Comparison of ENCODE assay signal across 9 cellular contexts in genomic region chr22:26590525-26590858, GRCh38. TPM values are rescaled to one million over a fixed set of nuclear protein-coding genes. Genes with fewer than 3 reads are reported as not detected.
DNase-seq lines count a peak whose midpoint lies in the region; ATAC-seq lines count a peak whose summit lies in the region.
"Had no signal": no experiment of that assay in that cellular context is flagged by ENCODE, and none has a peak within 500 bp of the region (broad histone marks: within the 10 kb centered on the region; RNA-seq: fewer than 3 reads in every experiment).

No MANE protein-coding gene starts in this region.

- H3K27ac Mint-ChIP-seq in activated CD4-positive, alpha-beta T cell treated with anti-CD3 and anti-CD28 coated beads, Interleukin-2, amount 10 ng/mL, durations not matched to agents 7 days and 5 days: peak overlapping the region; percentile 82

- H3K4me3 Mint-ChIP-seq in activated CD4-positive, alpha-beta T cell treated with anti-CD3 and anti-CD28 coated beads, Interleukin-2, amount 10 ng/mL, durations not matched to agents 7 days and 5 days: peak overlapping the region; percentile 81

- H3K4me1 ChIP-seq in adipocyte (ENCODE audit: control insufficient read depth, insufficient read depth, low read length) (peaks cover 7% of the 10 kb centered on the region), iPS-20b (ENCODE audit: insufficient read depth, low read length) (peaks cover 4% of the 10 kb centered on the region), subcutaneous abdominal adipose tissue (ENCODE audit: control insufficient read depth in 5 of 5, insufficient read depth in 5 of 5, low read length in 5 of 5) (peaks cover 0 to 42% (median 34%) of the 10 kb centered on the region in 5 donors)

- H3K27me3 ChIP-seq in adipocyte (replicated peaks; ENCODE audit: control insufficient read depth, insufficient read depth, low read length) (peaks cover 12% of the 10 kb centered on the region), iPS-20b (ENCODE audit: insufficient read depth, low read length) (no peaks in the 10 kb centered on the region), subcutaneous abdominal adipose tissue (ENCODE audit: control insufficient read depth in 5 of 5, insufficient read depth in 4 of 5, low read length in 5 of 5) (no peaks in the 10 kb centered on the region)

- POLR2A ChIA-PET in activated CD4-positive, alpha-beta T cell treated with anti-CD3 and anti-CD28 coated beads, Interleukin-2, amount 10 ng/mL, durations not matched to agents 7 days and 5 days (lab: Charles Lee): no interaction called here

- CTCF ChIA-PET in activated CD4-positive, alpha-beta T cell treated with anti-CD3 and anti-CD28 coated beads, Interleukin-2, amount 10 ng/mL, durations not matched to agents 7 days and 5 days (lab: Charles Lee): no interaction called here

- no peaks in the 10 kb centered on the region for H3K27me3 Mint-ChIP-seq in activated CD4-positive, alpha-beta T cell treated with anti-CD3 and anti-CD28 coated beads, Interleukin-2, amount 10 ng/mL, durations not matched to agents 7 days and 5 days

- peaks cover 8% of the 10 kb centered on the region for H3K36me3 Mint-ChIP-seq in activated CD4-positive, alpha-beta T cell treated with anti-CD3 and anti-CD28 coated beads, Interleukin-2, amount 10 ng/mL, durations not matched to agents 7 days and 5 days (ENCODE audit: low read depth)

- no peak for DNase-seq in activated CD4-positive, alpha-beta T cell treated with anti-CD3 and anti-CD28 coated beads, Interleukin-2, amount 10 ng/mL, durations not matched to agents 7 days and 5 days
- no peak for DNase-seq in activated CD4-positive, alpha-beta T cell treated with anti-CD3 and anti-CD28 coated beads for 1 hour
- peak; percentile 51 for DNase-seq in adipocyte (ENCODE audit: low read depth)
- DNase-seq in NCI-H526 treated with DMSO at 0.1 percent for 48 hours (lab: John Stamatoyannopoulos, UW): no peak
- no peak for DNase-seq in medulla oblongata (ENCODE audit: extremely low spot score)

- H3K9me3 ChIP-seq in adipocyte (ENCODE audit: control insufficient read depth, low read length): peaks cover 4% of the 10 kb centered on the region
- no peaks in the 10 kb centered on the region for H3K9me3 ChIP-seq in iPS-20b (ENCODE audit: insufficient read depth, low read depth, low read length)
- H3K9me3 ChIP-seq in subcutaneous abdominal adipose tissue (ENCODE audit: control insufficient read depth in 5 of 5, low read length in 5 of 5): peaks cover 0 to 2% (median 0%) of the 10 kb centered on the region in 5 donors

- H3K27ac ChIP-seq in iPS-20b (ENCODE audit: low read length): no peak overlapping the region
- peak overlapping the region; percentile 90 for H3K27ac ChIP-seq in subcutaneous abdominal adipose tissue (ENCODE audit: low read depth, low read length)

- H3K4me3 ChIP-seq in adipocyte (ENCODE audit: low read length) (peak overlapping the region; percentile 91), iPS-20b (ENCODE audit: low read length) (peak overlapping the region; percentile 49), subcutaneous abdominal adipose tissue (ENCODE audit: low read depth in 1 of 5, low read length in 5 of 5) (peak overlapping the region; percentile 73 to 86 (median 85))

- ATAC-seq in GM18868 (IDR thresholded peaks at IDR 0.05; ENCODE audit: unreplicated experiment): no peak

- H3K4me1 Mint-ChIP-seq in activated CD4-positive, alpha-beta T cell treated with anti-CD3 and anti-CD28 coated beads, Interleukin-2, amount 10 ng/mL, durations not matched to agents 7 days and 5 days: peaks cover 72% of the 10 kb centered on the region

- H3K36me3 ChIP-seq in adipocyte (ENCODE audit: control insufficient read depth, insufficient read depth, low read length, severe bottlenecking) (peaks cover 2% of the 10 kb centered on the region), iPS-20b (ENCODE audit: insufficient read depth, low read depth, low read length) (peaks cover 5% of the 10 kb centered on the region), subcutaneous abdominal adipose tissue (ENCODE audit: control insufficient read depth in 5 of 5, insufficient read depth in 5 of 5, low read length in 5 of 5) (no peaks in the 10 kb centered on the region)

- peak overlapping the region; percentile 86 for H3K9ac ChIP-seq in adipocyte (ENCODE audit: low read length)
- H3K9ac ChIP-seq in iPS-20b (ENCODE audit: low read depth, low read length): no peak overlapping the region; the same call in 1 of the 2 replicates
- peak overlapping the region; percentile 81 to 94 (median 89) for H3K9ac ChIP-seq in subcutaneous abdominal adipose tissue (ENCODE audit: low read length in 5 of 5)

- H3K9me3 Mint-ChIP-seq in activated CD4-positive, alpha-beta T cell treated with anti-CD3 and anti-CD28 coated beads, Interleukin-2, amount 10 ng/mL, durations not matched to agents 7 days and 5 days: no peaks in the 10 kb centered on the region

RNA-seq across cellular contexts. Expression of gene TPST2, which starts 0.6 kb away (rescaled TPM):
- 10 to 100 TPM; 25.9 to 26.3 TPM for total RNA-seq in activated CD4-positive, alpha-beta T cell treated with anti-CD3 and anti-CD28 coated beads, Interleukin-2, amount 10 ng/mL, durations not matched to agents 7 days and 5 days

RNA-seq across cellular contexts. Expression of gene CRYBB1, which starts 27.3 kb away (rescaled TPM):
- not detected for total RNA-seq in activated CD4-positive, alpha-beta T cell treated with anti-CD3 and anti-CD28 coated beads, Interleukin-2, amount 10 ng/mL, durations not matched to agents 7 days and 5 days
- total RNA-seq: Daoy had no signal

RNA-seq across cellular contexts. Expression of gene CRYBA4, which starts 31.3 kb away (rescaled TPM):
- total RNA-seq in activated CD4-positive, alpha-beta T cell treated with anti-CD3 and anti-CD28 coated beads, Interleukin-2, amount 10 ng/mL, durations not matched to agents 7 days and 5 days: not detected
- total RNA-seq: Daoy had no signal
